ENCODE assay signal across 20 cellular contexts in the genomic region with DNA sequence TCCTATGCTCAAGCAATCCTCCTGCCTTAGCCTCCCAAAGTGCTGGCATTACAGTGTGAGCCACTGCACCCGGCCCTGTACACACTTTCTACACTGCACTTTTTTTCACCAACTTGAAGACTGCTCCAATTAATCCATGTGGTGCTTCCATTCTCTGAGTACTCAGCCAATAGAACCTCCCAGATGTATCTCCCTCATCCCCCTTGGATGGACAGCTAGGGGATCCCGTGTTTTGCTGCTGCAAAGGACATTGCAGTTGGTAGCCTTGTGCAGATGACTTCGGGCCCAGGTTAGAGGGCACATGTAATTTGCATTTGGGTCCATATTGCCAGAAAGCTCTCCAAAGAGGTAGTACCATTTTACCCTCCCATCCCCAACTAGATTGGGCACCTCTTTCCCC. TPM values are rescaled to one million over a fixed set of nuclear protein-coding genes. Genes with fewer than 3 reads are reported as not detected.
DNase-seq lines count a peak whose midpoint lies in the region; ATAC-seq and TF ChIP-seq lines count a peak whose summit lies in the region.
"Had no signal": no experiment of that assay in that cellular context is flagged by ENCODE, and none has a peak within 500 bp of the region (broad histone marks: within the 10 kb centered on the region; RNA-seq: fewer than 3 reads in every experiment).

No MANE protein-coding gene starts in this region.

- no peaks in the 10 kb centered on the region for H3K36me3 ChIP-seq in CD8-positive, alpha-beta T cell (ENCODE audit: insufficient read depth, low read length)

- H3K27ac Mint-ChIP-seq in CD8-positive, alpha-beta T cell: peak overlapping the region; percentile 17
- peak overlapping the region in 2 of 3 experiments; percentile 10 to 55 for H3K27ac Mint-ChIP-seq in nephron
- peak overlapping the region; percentile 39 for H3K27ac Mint-ChIP-seq in type B pancreatic cell
- H3K27ac Mint-ChIP-seq: B cell; CD4-positive, CD25-positive, alpha-beta regulatory T cell had no signal

- CTCF ChIA-PET in CD8-positive, alpha-beta T cell (lab: Charles Lee): interaction anchor here (2.5 kb wide), 1 partner anchor 18 kb away, joined by 9 read pairs; no protein-coding TSS in a partner anchor
- CTCF ChIA-PET in RWPE1 (lab: Yijun Ruan, JAX): no interaction called here

- POLR2A ChIA-PET in CD8-positive, alpha-beta T cell (lab: Charles Lee): no interaction called here
- POLR2A ChIA-PET in RWPE1 (lab: Yijun Ruan, JAX; ENCODE audit: low non-redundant PET): no interaction called here

- no peak for DNase-seq in CD8-positive, alpha-beta T cell
- no peak for DNase-seq in RWPE1 (ENCODE audit: low spot score)
- no peak for DNase-seq in type B pancreatic cell (ENCODE audit: extremely low spot score, unreplicated experiment)
- DNase-seq in stimulated activated CD4-positive, alpha-beta T cell treated with anti-CD3 and anti-CD28 coated beads, Interleukin-2, amount 100 ng/mL, for 48 hours: no peak
- no peak for DNase-seq in cortex of kidney (lab: John Stamatoyannopoulos, UW)
- DNase-seq: CD4-positive, CD25-positive, alpha-beta regulatory T cell; CD8-positive, alpha-beta memory T cell; DMS 273 treated with DMSO at 0.1 percent for 48 hours; DMS79 treated with DMSO at 0.1 percent for 48 hours; GF-D8; GM23248; H7; HCEC 1CT had no signal

- ATAC-seq in CD8-positive, alpha-beta T cell: no peak
- ATAC-seq in GM21367 (IDR thresholded peaks at IDR 0.05; ENCODE audit: unreplicated experiment) (no peak), HG03571 (IDR thresholded peaks at IDR 0.05; ENCODE audit: unreplicated experiment) (no peak)

- no peak overlapping the region for H3K27ac ChIP-seq in CD8-positive, alpha-beta T cell (ENCODE audit: low read depth, low read length)
- H3K27ac ChIP-seq in RWPE1: peak overlapping the region; percentile 86
- H3K27ac ChIP-seq: 22Rv1, BLaER1, C4-2B, GM23248 had no signal

- H3K9me3 ChIP-seq in CD8-positive, alpha-beta T cell (ENCODE audit: low read length): no peaks in the 10 kb centered on the region
- H3K9me3 ChIP-seq: BLaER1 had no signal

- intact Hi-C loops in CD8-positive, alpha-beta T cell (cut with DNase I, micrococcal nuclease): no loop called here

- H3K4me1 Mint-ChIP-seq in CD8-positive, alpha-beta T cell (ENCODE audit: low read depth): peaks cover 10% of the 10 kb centered on the region
- peaks cover 61% of the 10 kb centered on the region for H3K4me1 Mint-ChIP-seq in nephron
- H3K4me1 Mint-ChIP-seq in type B pancreatic cell (ENCODE audit: unreplicated experiment): peaks cover 40% of the 10 kb centered on the region

- no peak overlapping the region for H3K4me3 ChIP-seq in CD8-positive, alpha-beta T cell (ENCODE audit: low read depth, low read length)
- H3K4me3 ChIP-seq: BLaER1, GM23248 had no signal

- no peaks in the 10 kb centered on the region for H3K36me3 Mint-ChIP-seq in CD8-positive, alpha-beta T cell
- H3K36me3 Mint-ChIP-seq in nephron (ENCODE audit: low read depth) (no peaks in the 10 kb centered on the region), type B pancreatic cell (no peaks in the 10 kb centered on the region)
- H3K36me3 Mint-ChIP-seq: CD8-positive, alpha-beta memory T cell had no signal

- H3K27me3 ChIP-seq in CD8-positive, alpha-beta T cell (ENCODE audit: insufficient read depth, low read length): no peaks in the 10 kb centered on the region
- H3K27me3 ChIP-seq: BLaER1 had no signal

- H3K27me3 Mint-ChIP-seq in CD8-positive, alpha-beta T cell (ENCODE audit: low read depth): no peaks in the 10 kb centered on the region
- H3K27me3 Mint-ChIP-seq in nephron (ENCODE audit: low read depth) (no peaks in the 10 kb centered on the region), type B pancreatic cell (no peaks in the 10 kb centered on the region)

- TF ChIP-seq CTCF in CD8-positive, alpha-beta T cell (IDR thresholded peaks at IDR 0.05): no peak
- TF ChIP-seq CTCF in RWPE1 (conservative IDR thresholded peaks at IDR 0.05; ENCODE audit: low read depth) (no peak), nephron (IDR thresholded peaks at IDR 0.05; ENCODE audit: unreplicated experiment in 3 of 3) (no peak), type B pancreatic cell (conservative IDR thresholded peaks at IDR 0.05) (no peak)

- H3K4me3 Mint-ChIP-seq in CD8-positive, alpha-beta T cell: no peak overlapping the region
- H3K4me3 Mint-ChIP-seq in nephron: no peak overlapping the region
- H3K4me3 Mint-ChIP-seq in type B pancreatic cell: no peak overlapping the region
- H3K4me3 Mint-ChIP-seq: B cell; CD4-positive, CD25-positive, alpha-beta regulatory T cell; CD8-positive, alpha-beta memory T cell had no signal

- H3K9me3 Mint-ChIP-seq in CD8-positive, alpha-beta T cell: no peaks in the 10 kb centered on the region
- no peaks in the 10 kb centered on the region for H3K9me3 Mint-ChIP-seq in nephron
- H3K9me3 Mint-ChIP-seq in type B pancreatic cell: no peaks in the 10 kb centered on the region
- H3K9me3 Mint-ChIP-seq: CD4-positive, CD25-positive, alpha-beta regulatory T cell; CD8-positive, alpha-beta memory T cell had no signal

- peaks cover 6% of the 10 kb centered on the region for H3K4me1 ChIP-seq in CD8-positive, alpha-beta T cell (ENCODE audit: insufficient read depth, low read length)

RNA-seq across cellular contexts. Expression of gene SREBF1, which starts 59.9 kb away (rescaled TPM):
- total RNA-seq in CD8-positive, alpha-beta T cell: 100 to 1,000 TPM; 401 to 412 TPM
- 81.2 and 97.0 TPM in 2 replicates for total RNA-seq in type B pancreatic cell (ENCODE audit: low replicate concordance)
